16 cellular contexts compared by ENCODE assay signal in the genomic region with DNA sequence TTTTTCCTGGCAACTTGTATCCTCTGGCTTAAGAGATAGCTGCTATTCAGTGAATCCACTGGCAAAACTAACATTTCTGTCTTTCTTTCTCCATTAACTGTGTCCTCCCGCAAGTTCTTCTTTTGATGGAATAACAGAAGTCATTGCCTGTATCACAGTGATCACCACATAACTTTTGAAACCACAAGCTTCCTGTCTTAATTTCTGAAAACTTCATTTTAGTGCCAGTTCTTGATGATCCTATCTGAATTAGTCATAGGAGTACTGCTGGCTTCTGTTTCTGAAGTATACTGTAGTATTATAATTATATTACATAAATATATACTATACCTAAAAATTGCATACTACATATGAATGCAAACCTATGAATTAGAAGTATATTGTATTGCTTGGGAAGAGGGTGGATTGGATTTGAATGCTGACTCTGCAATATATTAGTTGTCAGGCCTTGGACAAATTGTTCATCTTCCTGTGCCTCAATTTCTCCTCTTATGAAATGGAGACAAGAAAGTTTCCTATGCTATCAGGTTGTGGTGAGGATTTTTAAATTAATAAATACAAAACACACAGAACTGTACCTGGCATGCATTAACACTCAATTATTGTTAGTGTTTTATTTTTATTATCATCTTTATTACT.
DNase-seq lines count a peak whose midpoint lies in the region; ATAC-seq and TF ChIP-seq lines count a peak whose summit lies in the region.
"Had no signal": no experiment of that assay in that cellular context is flagged by ENCODE, and none has a peak within 500 bp of the region (broad histone marks: within the 10 kb centered on the region; RNA-seq: fewer than 3 reads in every experiment).

No MANE protein-coding gene starts in this region.

- no peak for TF ChIP-seq CTCF in suprapubic skin (IDR thresholded peaks at IDR 0.05)

- no peak for TF ChIP-seq POLR2A in suprapubic skin (IDR thresholded peaks at IDR 0.05)

- H3K27ac ChIP-seq in suprapubic skin: no peak overlapping the region
- H3K27ac ChIP-seq: BLaER1 treated with 17β-estradiol and CSF1 and Interleukin-3, amounts not matched to agents 10 nM and 100 nM; epithelial cell of prostate had no signal

- H3K4me3 ChIP-seq in adipocyte (ENCODE audit: low read length): no peak overlapping the region
- no peak overlapping the region for H3K4me3 ChIP-seq in suprapubic skin
- H3K4me3 ChIP-seq: BLaER1 treated with 17β-estradiol and CSF1 and Interleukin-3, amounts not matched to agents 10 nM and 100 nM had no signal

- no peak overlapping the region for H3K9ac ChIP-seq in adipocyte (ENCODE audit: low read length)
- H3K9ac ChIP-seq: BLaER1 treated with 17β-estradiol and CSF1 and Interleukin-3, amounts not matched to agents 10 nM and 100 nM had no signal

- peak; percentile 49 for DNase-seq in CD1c-positive myeloid dendritic cell (ENCODE audit: extremely low spot score)
- peak; percentile 88 to 93 for DNase-seq in Kasumi-1 (lab: John Stamatoyannopoulos, UW)
- peak; percentile 41 for DNase-seq in adipocyte (ENCODE audit: low read depth)
- DNase-seq in iris pigment epithelial cell (ENCODE audit: low read depth): peak; percentile 79
- no peak for DNase-seq in suprapubic skin (ENCODE audit: low spot score in 2 of 2)
- no peak for DNase-seq in T-helper 2 cell
- DNase-seq: activated CD4-positive, alpha-beta T cell treated with anti-CD3 and anti-CD28 coated beads for 1 hour; DND-41; NCI-H146; NCI-H526; stimulated activated CD4-positive, alpha-beta T cell treated with anti-CD3 and anti-CD28 coated beads, Interleukin-4, amount 100 ng/mL, for 24 hours had no signal

- H3K4me1 ChIP-seq in adipocyte (ENCODE audit: control insufficient read depth, insufficient read depth, low read length): peaks cover 11% of the 10 kb centered on the region
- no peaks in the 10 kb centered on the region for H3K4me1 ChIP-seq in suprapubic skin

- ATAC-seq in GM18511 (IDR thresholded peaks at IDR 0.05; ENCODE audit: unreplicated experiment): no peak
- no peak for ATAC-seq in GM18520 (IDR thresholded peaks at IDR 0.05; ENCODE audit: unreplicated experiment)
- ATAC-seq: natural killer cell treated with Interleukin-12 subunit alpha and Interleukin-12 subunit beta and Interleukin-15 and Interleukin-18, amount 100 ng/mL, for 72 hours had no signal

- no peaks in the 10 kb centered on the region for H3K9me3 ChIP-seq in adipocyte (ENCODE audit: control insufficient read depth, low read length)
- H3K9me3 ChIP-seq in suprapubic skin: no peaks in the 10 kb centered on the region
- H3K9me3 ChIP-seq: BLaER1 treated with 17β-estradiol and CSF1 and Interleukin-3, amounts not matched to agents 10 nM and 100 nM had no signal

- 45% methylated on average over 1 of the region's 1 CpG for WGBS in suprapubic skin

- H3K27me3 ChIP-seq in adipocyte (replicated peaks; ENCODE audit: control insufficient read depth, insufficient read depth, low read length) (no peaks in the 10 kb centered on the region), suprapubic skin (no peaks in the 10 kb centered on the region)

- H3K36me3 ChIP-seq in adipocyte (ENCODE audit: control insufficient read depth, insufficient read depth, low read length, severe bottlenecking) (no peaks in the 10 kb centered on the region), suprapubic skin (no peaks in the 10 kb centered on the region)
- H3K36me3 ChIP-seq: BLaER1 treated with 17β-estradiol and CSF1 and Interleukin-3, amounts not matched to agents 10 nM and 100 nM had no signal

- no peak for TF ChIP-seq EP300 in suprapubic skin (IDR thresholded peaks at IDR 0.05)

Comparison
In these comparisons a context has a peak if more than half of its experiments do, and no peak if none do; other contexts are left out.
1. DNase-seq: peak in CD1c-positive myeloid dendritic cell (single experiment), Kasumi-1 (2 of 2), adipocyte (single experiment) and iris pigment epithelial cell (single experiment); none in suprapubic skin (0 of 2) and T-helper 2 cell (0 of 5).